ENCODE assay signal across 8 cellular contexts in the genomic region with DNA sequence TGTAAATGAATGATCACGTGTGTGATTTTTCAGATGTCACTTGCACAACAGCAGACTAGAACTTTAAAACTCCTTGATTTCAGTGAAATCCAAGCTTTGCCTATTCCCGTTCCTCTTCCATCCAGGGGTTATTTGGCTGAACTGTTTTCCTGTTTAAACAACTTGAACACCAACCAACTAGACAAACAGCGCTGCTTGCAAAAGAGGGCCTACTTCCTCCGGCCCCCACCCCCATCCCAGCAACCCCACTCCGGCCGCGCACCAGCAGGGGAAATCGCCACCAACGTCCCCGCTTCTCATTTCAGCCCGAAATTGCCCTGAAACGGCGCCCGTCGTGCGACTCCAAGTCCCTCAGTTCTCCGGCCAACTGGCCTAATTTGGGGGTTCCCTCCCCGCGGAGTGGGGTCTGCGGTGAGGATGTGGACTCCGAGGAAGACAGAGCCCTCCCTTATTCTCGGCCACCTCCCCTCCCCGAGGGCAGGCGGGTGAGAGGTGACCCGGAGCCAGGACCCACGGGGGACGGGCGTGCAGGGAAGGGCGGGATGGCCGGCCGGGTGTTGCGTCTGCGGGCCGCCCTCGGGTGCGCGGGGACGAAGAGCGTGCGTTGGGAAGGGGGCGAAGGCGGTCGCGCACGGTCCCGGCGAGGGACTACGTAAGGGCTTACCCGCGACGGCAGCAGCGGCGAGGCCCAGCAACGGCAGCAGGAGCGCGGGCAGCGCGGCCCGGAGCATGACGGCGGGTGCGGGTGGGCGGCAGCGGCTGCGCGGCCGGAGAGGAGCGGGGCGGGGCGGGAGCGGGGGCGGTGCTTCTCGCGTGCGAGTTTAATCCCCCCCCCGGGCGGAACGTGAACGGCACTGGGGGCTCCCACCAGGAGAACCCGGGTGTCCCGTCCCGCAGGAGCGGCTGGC. TPM values are rescaled to one million over a fixed set of nuclear protein-coding genes. Genes with fewer than 3 reads are reported as not detected.
DNase-seq lines count a peak whose midpoint lies in the region; ATAC-seq and TF ChIP-seq lines count a peak whose summit lies in the region.

A gene with protein sequence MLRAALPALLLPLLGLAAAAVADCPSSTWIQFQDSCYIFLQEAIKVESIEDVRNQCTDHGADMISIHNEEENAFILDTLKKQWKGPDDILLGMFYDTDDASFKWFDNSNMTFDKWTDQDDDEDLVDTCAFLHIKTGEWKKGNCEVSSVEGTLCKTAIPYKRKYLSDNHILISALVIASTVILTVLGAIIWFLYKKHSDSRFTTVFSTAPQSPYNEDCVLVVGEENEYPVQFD (minus strand): TSS at position 741 of the 908 bp plus-strand sequence. CDS start 10 bp downstream, at position 731.

- H3K4me1 ChIP-seq in neuronal stem cell (ENCODE audit: control insufficient read depth in 2 of 2, insufficient read depth in 1 of 2, low read depth in 1 of 2, low read length in 2 of 2) (no peaks in the 10 kb centered on the region), tibial nerve (peaks cover 0 to 38% (median 9%) of the 10 kb centered on the region in 4 donors)

- H3K27ac ChIP-seq in neuronal stem cell (replicated peaks; ENCODE audit: low read length): no peak within 1 kb of the TSS
- peak within 1 kb of the TSS; percentile 64 to 90 (median 80) for H3K27ac ChIP-seq in tibial nerve

- H2BK5ac ChIP-seq in neuronal stem cell (ENCODE audit: low read length): no peak within 1 kb of the TSS

- H3K23ac ChIP-seq in neuronal stem cell (ENCODE audit: low read depth, low read length, poor library complexity): peak within 1 kb of the TSS; percentile 93

- H3K4me3 ChIP-seq in neuronal stem cell (ENCODE audit: low read length in 2 of 2): peak within 1 kb of the TSS; percentile 35 to 85
- peak within 1 kb of the TSS; percentile 60 to 88 (median 80) for H3K4me3 ChIP-seq in tibial nerve

- H3K4me2 ChIP-seq in neuronal stem cell (ENCODE audit: insufficient read depth, low read length, poor library complexity, severe bottlenecking): peak within 1 kb of the TSS; percentile 72

- H3K18ac ChIP-seq in neuronal stem cell (ENCODE audit: low read length): peak within 1 kb of the TSS; percentile 97

- peak within 1 kb of the TSS; percentile 85 for H3K9ac ChIP-seq in neuronal stem cell (ENCODE audit: low read depth, low read length, poor library complexity)

- H2AK5ac ChIP-seq in neuronal stem cell (ENCODE audit: low read depth, low read length): peak within 1 kb of the TSS; percentile 36

- peak; percentile 62 for ATAC-seq in HG02610 (IDR thresholded peaks at IDR 0.05; ENCODE audit: unreplicated experiment)

- WGBS in neuronal stem cell (ENCODE audit: extremely low coverage in 2 of 2, insufficient read length in 2 of 2, insufficient replicate concordance in 1 of 2), 2 donors: no CpG with 5 or more reads among the region's 83 CpGs
- WGBS in tibial nerve, 2 donors: 1% methylated on average over 56 to 72 of the region's 83 CpGs

- H2BK12ac ChIP-seq in neuronal stem cell (ENCODE audit: low read length): peak within 1 kb of the TSS; percentile 66

- H2AFZ ChIP-seq in neuronal stem cell (ENCODE audit: low read length): peak within 1 kb of the TSS; percentile 84

- no peak within 1 kb of the TSS for H4K91ac ChIP-seq in neuronal stem cell (ENCODE audit: low read depth, low read length, poor library complexity)

- peak within 1 kb of the TSS; percentile 27 for H3K4ac ChIP-seq in neuronal stem cell (ENCODE audit: low read length)

- TF ChIP-seq POLR2A in tibial nerve (IDR thresholded peaks at IDR 0.05): peak in 1 of 2 donors; percentile 30

- H2BK120ac ChIP-seq in neuronal stem cell (ENCODE audit: low read depth, low read length): peak within 1 kb of the TSS; percentile 81

- H4K8ac ChIP-seq in neuronal stem cell (ENCODE audit: low read depth, low read length): peak within 1 kb of the TSS; percentile 27

- peak in 1 of 2 donors; percentile 64 for TF ChIP-seq EP300 in tibial nerve (IDR thresholded peaks at IDR 0.05)

- H3K79me1 ChIP-seq in neuronal stem cell (ENCODE audit: low read depth, low read length): no peaks in the 10 kb centered on the region

- H3K36me3 ChIP-seq in neuronal stem cell (replicated peaks in 1 of 2; ENCODE audit: control insufficient read depth in 2 of 2, insufficient read depth in 2 of 2, low read length in 2 of 2) (no peaks in the 10 kb centered on the region), tibial nerve (no peaks in the 10 kb centered on the region)

- H3K9me3 ChIP-seq in neuronal stem cell (replicated peaks in 1 of 2; ENCODE audit: control insufficient read depth in 2 of 2, insufficient read depth in 1 of 2, low read depth in 1 of 2, low read length in 2 of 2) (no peaks in the 10 kb centered on the region), tibial nerve (no peaks in the 10 kb centered on the region)

- TF ChIP-seq CTCF in tibial nerve (IDR thresholded peaks at IDR 0.05): no peak

- DNase-seq in NCI-H2171 (lab: John Stamatoyannopoulos, UW) (peak; percentile 19), NCI-H2171 treated with DMSO at 0.1 percent for 48 hours (lab: John Stamatoyannopoulos, UW) (no peak), NOMO-1 treated with DMSO at 0.1 percent for 48 hours (lab: John Stamatoyannopoulos, UW; ENCODE audit: unreplicated experiment) (peak; percentile 54), germinal center (ENCODE audit: low spot score) (peak; percentile 67), neuronal stem cell (ENCODE audit: low spot score) (peak; percentile 35), tibial nerve (ENCODE audit: low spot score in 2 of 2) (peak; percentile 56 to 62)
- DNase-seq in activated naive CD4-positive, alpha-beta T cell treated with Interleukin-2 at 50 U/mL for 16 hours: peak; percentile 49

- H3K14ac ChIP-seq in neuronal stem cell (ENCODE audit: low read length): peak within 1 kb of the TSS; percentile 64

- H2BK15ac ChIP-seq in neuronal stem cell (ENCODE audit: low read length): peak within 1 kb of the TSS; percentile 73

- H3K27me3 ChIP-seq in neuronal stem cell (ENCODE audit: control insufficient read depth in 3 of 3, insufficient read depth in 3 of 3, low read depth in 1 of 3, low read length in 3 of 3): peaks cover 6 to 35% (median 26%) of the 10 kb centered on the region in 3 experiments
- H3K27me3 ChIP-seq in tibial nerve: no peaks in the 10 kb centered on the region

RNA-seq across cellular contexts. Expression of the gene that starts here (rescaled TPM):
- 0.79 TPM for polyA plus RNA-seq in neuronal stem cell (2013, experiment 1 of 2)
- polyA plus RNA-seq in neuronal stem cell (2013, experiment 2 of 2): 0.96 TPM
- total RNA-seq in tibial nerve: 10 to 100 TPM; 58.3 to 73.2 (median 59.5) TPM
